In the genomic region with DNA sequence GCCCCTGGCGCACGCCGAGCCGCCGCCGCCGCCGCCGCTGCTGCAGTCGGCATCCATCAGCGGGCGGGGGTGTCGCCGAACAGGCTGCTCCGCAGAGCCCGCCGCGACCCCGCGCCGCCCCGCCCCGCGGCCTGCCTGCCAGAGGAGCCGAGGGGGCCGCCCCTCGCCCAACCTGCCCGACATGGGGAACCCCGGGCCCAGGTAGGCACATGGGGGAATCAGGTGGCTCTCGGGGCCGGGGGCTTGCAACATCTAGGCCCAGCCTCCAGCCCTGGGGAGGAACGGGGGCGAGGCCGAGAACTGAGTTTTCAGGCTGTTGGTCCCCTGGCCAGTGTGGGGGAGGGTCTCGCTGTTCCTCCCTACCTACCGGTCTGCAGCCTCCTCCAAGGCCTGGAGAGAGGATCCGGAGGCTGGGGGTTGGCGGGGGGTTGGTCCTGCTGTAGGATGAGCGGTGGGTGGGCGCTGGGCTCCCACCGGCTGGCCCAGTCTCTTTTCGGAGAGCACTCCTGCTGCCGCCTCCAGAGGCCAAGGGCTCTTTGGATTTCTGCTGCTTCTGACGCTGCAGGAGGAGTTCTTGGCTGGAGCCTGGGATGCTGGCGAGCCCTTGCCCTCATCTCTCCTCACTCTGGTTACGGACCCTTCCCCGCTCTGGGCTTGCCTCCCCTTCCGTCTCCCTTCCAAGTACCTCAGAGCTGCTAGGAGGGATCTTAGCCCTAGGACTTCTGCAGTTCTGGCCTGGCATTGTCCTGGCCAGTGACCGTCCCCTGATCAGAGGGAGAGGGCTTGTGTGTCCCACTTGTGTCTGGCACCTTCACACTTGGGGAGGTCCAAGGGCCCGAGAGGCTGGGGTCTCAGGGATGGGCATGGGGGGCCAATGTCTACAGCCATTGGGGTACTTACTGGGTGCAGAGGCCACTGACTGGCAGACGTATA, we compare ENCODE assay signal across 8 cellular contexts. TPM values are rescaled to one million over a fixed set of nuclear protein-coding genes. Genes with fewer than 3 reads are reported as not detected.
A peak's percentile ranks its signal among the peaks of the same experiment; 100 is the strongest.
DNase-seq lines count a peak whose midpoint lies in the region; ATAC-seq lines count a peak whose summit lies in the region.

A gene (plus strand): TSS at position 45 of the 933 bp plus-strand sequence. CDS start 19,038 bp downstream, outside the sequence.

- ATAC-seq in activated naive CD8-positive, alpha-beta T cell treated with anti-CD3 and anti-CD28 coated beads, Interleukin-2, amount 50 U/mL, for 24 hours, result no peak
- ATAC-seq in right cardiac atrium (peak; percentile 4 to 7), HG03460 (IDR thresholded peaks at IDR 0.05; ENCODE audit: unreplicated experiment) (no peak), GM19452 (IDR thresholded peaks at IDR 0.05; ENCODE audit: unreplicated experiment) (no peak)

- peak within 1 kb of the TSS; percentile 16 for H3K27ac ChIP-seq in right cardiac atrium (ENCODE audit: low read length)

- DNase-seq in activated gamma-delta T cell (lab: John Stamatoyannopoulos, UW) (peak; percentile 23), activated gamma-delta T cell treated with Interleukin-2 at 50 U/mL for 16 hours (no peak), right cardiac atrium (peak in 2 of 3 donors; percentile 39 to 68), pulmonary artery endothelial cell (ENCODE audit: low read depth, low spot score) (no peak)
- DNase-seq in activated naive CD8-positive, alpha-beta T cell treated with anti-CD3 and anti-CD28 coated beads, Interleukin-2, amount 50 U/mL, for 24 hours, result peak; percentile 8
- no peak for DNase-seq in stimulated activated CD4-positive, alpha-beta T cell treated with anti-CD3 and anti-CD28 coated beads, Interleukin-4, amount 100 ng/mL, for 1 hour

- H3K4me3 Mint-ChIP-seq in activated naive CD8-positive, alpha-beta T cell treated with anti-CD3 and anti-CD28 coated beads, Interleukin-2, amount 50 U/mL, for 24 hours, result no peak within 1 kb of the TSS

- H3K27me3 Mint-ChIP-seq in activated naive CD8-positive, alpha-beta T cell treated with anti-CD3 and anti-CD28 coated beads, Interleukin-2, amount 50 U/mL, for 24 hours, result peaks cover 21% of the 10 kb centered on the region

- WGBS in right cardiac atrium, result 8% methylated on average over 51 of the region's 51 CpGs

- H3K27ac Mint-ChIP-seq in activated naive CD8-positive, alpha-beta T cell treated with anti-CD3 and anti-CD28 coated beads, Interleukin-2, amount 50 U/mL, for 24 hours, result no peak within 1 kb of the TSS

- H3K9me3 ChIP-seq in right cardiac atrium (ENCODE audit: control insufficient read depth, low read length), result no peaks in the 10 kb centered on the region

- H3K4me1 ChIP-seq in right cardiac atrium (ENCODE audit: control insufficient read depth, insufficient read depth, low read length), result no peaks in the 10 kb centered on the region

- H3K9me3 Mint-ChIP-seq in activated naive CD8-positive, alpha-beta T cell treated with anti-CD3 and anti-CD28 coated beads, Interleukin-2, amount 50 U/mL, for 24 hours, result no peaks in the 10 kb centered on the region

- peaks cover 2% of the 10 kb centered on the region for H3K4me1 Mint-ChIP-seq in activated naive CD8-positive, alpha-beta T cell treated with anti-CD3 and anti-CD28 coated beads, Interleukin-2, amount 50 U/mL, for 24 hours

- H3K36me3 Mint-ChIP-seq in activated naive CD8-positive, alpha-beta T cell treated with anti-CD3 and anti-CD28 coated beads, Interleukin-2, amount 50 U/mL, for 24 hours (ENCODE audit: low read depth), result no peaks in the 10 kb centered on the region

- H3K27me3 ChIP-seq in right cardiac atrium (ENCODE audit: control insufficient read depth, insufficient read depth), result no peaks in the 10 kb centered on the region

- H3K4me3 ChIP-seq in right cardiac atrium (ENCODE audit: low read length), result peak within 1 kb of the TSS; percentile 56

- intact Hi-C loops in right cardiac atrium (cut with DNase I), result loop anchor here in 3 of 4 donors (5.0 kb wide), 1 partner anchor 42 kb away; no protein-coding TSS in a partner anchor

RNA-seq across cellular contexts. Expression of the gene that starts here (rescaled TPM):
- total RNA-seq in right cardiac atrium (10 to 100 TPM; 21.9 to 33.8 (median 28.8) TPM), pulmonary artery endothelial cell (10.7 and 11.9 TPM in 2 replicates)
- polyA plus RNA-seq in right cardiac atrium, result 12.1 TPM

Comparison
In these comparisons a context has a peak if more than half of its experiments do, and no peak if none do; other contexts are left out.
1. DNase-seq: peak in activated gamma-delta T cell (single experiment), activated naive CD8-positive, alpha-beta T cell treated with anti-CD3 and anti-CD28 coated beads, Interleukin-2, amount 50 U/mL, for 24 hours (single experiment) and right cardiac atrium (2 of 3); none in activated gamma-delta T cell treated with Interleukin-2 at 50 U/mL for 16 hours (single experiment), pulmonary artery endothelial cell (single experiment) and stimulated activated CD4-positive, alpha-beta T cell treated with anti-CD3 and anti-CD28 coated beads, Interleukin-4, amount 100 ng/mL, for 1 hour (single experiment).
2. ATAC-seq: peak in right cardiac atrium (2 of 2); none in activated naive CD8-positive, alpha-beta T cell treated with anti-CD3 and anti-CD28 coated beads, Interleukin-2, amount 50 U/mL, for 24 hours (single experiment), HG03460 (single experiment) and GM19452 (single experiment).